Comparison of ENCODE assay signal across 8 cellular contexts in genomic region chr6:70956191-70956450, GRCh38. TPM values are rescaled to one million over a fixed set of nuclear protein-coding genes. Genes with fewer than 3 reads are reported as not detected.
DNase-seq lines count a peak whose midpoint lies in the region; ATAC-seq and TF ChIP-seq lines count a peak whose summit lies in the region.

No MANE protein-coding gene starts in this region.

- no peaks in the 10 kb centered on the region for H3K4me1 ChIP-seq in Caco-2

- no peaks in the 10 kb centered on the region for H3K27me3 ChIP-seq in Caco-2 (replicated peaks; ENCODE audit: control insufficient read depth, insufficient read depth, low read length)

- H3K4me1 Mint-ChIP-seq in Caco-2 (ENCODE audit: low read depth, unreplicated experiment) (no peaks in the 10 kb centered on the region), neural crest cell (peaks cover 4% of the 10 kb centered on the region)
- peaks cover 20% of the 10 kb centered on the region for H3K4me1 Mint-ChIP-seq in dendritic cell treated with granulocyte-macrophage colony-stimulating factor and Interleukin-4, amounts not matched to agents 40 ng/mL and 50 ng/mL, for 4 days (ENCODE audit: low read depth)

- DNase-seq in Caco-2: no peak
- no peak for DNase-seq in neural crest cell (ENCODE audit: low read depth, low spot score)
- no peak for DNase-seq in activated effector memory CD4-positive, alpha-beta T cell treated with anti-CD3 and anti-CD28 coated beads, Interleukin-2, amount 50 U/mL, for 16 hours
- no peak for DNase-seq in stimulated activated CD4-positive, alpha-beta T cell treated with anti-CD3 and anti-CD28 coated beads, Interleukin-4, amount 100 ng/mL, for 24 hours
- DNase-seq in MV-4-11 (lab: John Stamatoyannopoulos, UW): no peak
- DNase-seq in NCI-H1436 treated with DMSO at 0.1 percent for 48 hours (lab: John Stamatoyannopoulos, UW): no peak

- BruUV-seq in Caco-2 (replicated peaks; lab: Mats Ljungman, UMichigan): no TSS peak

- H3K9me3 Mint-ChIP-seq in Caco-2 (ENCODE audit: unreplicated experiment) (no peaks in the 10 kb centered on the region), neural crest cell (no peaks in the 10 kb centered on the region)
- H3K9me3 Mint-ChIP-seq in dendritic cell treated with granulocyte-macrophage colony-stimulating factor and Interleukin-4, amounts not matched to agents 40 ng/mL and 50 ng/mL, for 4 days: no peaks in the 10 kb centered on the region

- CTCF ChIA-PET in Caco-2 (lab: Charles Lee): interaction anchor here (0.7 to 2.0 kb wide), 11 partner anchors 11 to 780 kb away, joined by 3 to 19 read pairs (median 4); no protein-coding TSS in a partner anchor

- POLR2A ChIA-PET in Caco-2 (lab: Charles Lee): no interaction called here

- intact Hi-C loops in Caco-2 (cut with micrococcal nuclease; ENCODE audit: unreplicated experiment): loop anchor here (2.0 to 5.0 kb wide), 2 partner anchors 251 to 734 kb away; no protein-coding TSS in a partner anchor
- intact Hi-C loops in dendritic cell treated with granulocyte-macrophage colony-stimulating factor and Interleukin-4, amounts not matched to agents 40 ng/mL and 50 ng/mL, for 4 days (cut with micrococcal nuclease): loop anchor here (5.0 kb wide), 1 partner anchor 396 kb away; no protein-coding TSS in a partner anchor

- H3K27me3 Mint-ChIP-seq in Caco-2 (ENCODE audit: insufficient read depth, unreplicated experiment) (peaks cover 17% of the 10 kb centered on the region), neural crest cell (ENCODE audit: low read depth) (peaks cover 88% of the 10 kb centered on the region)
- H3K27me3 Mint-ChIP-seq in dendritic cell treated with granulocyte-macrophage colony-stimulating factor and Interleukin-4, amounts not matched to agents 40 ng/mL and 50 ng/mL, for 4 days: peaks cover 64% of the 10 kb centered on the region

- H3K36me3 Mint-ChIP-seq in Caco-2 (ENCODE audit: insufficient read depth, unreplicated experiment) (no peaks in the 10 kb centered on the region), neural crest cell (ENCODE audit: low read depth) (no peaks in the 10 kb centered on the region)
- no peaks in the 10 kb centered on the region for H3K36me3 Mint-ChIP-seq in dendritic cell treated with granulocyte-macrophage colony-stimulating factor and Interleukin-4, amounts not matched to agents 40 ng/mL and 50 ng/mL, for 4 days (ENCODE audit: low read depth)

- H3K9me3 ChIP-seq in Caco-2: no peaks in the 10 kb centered on the region

- TF ChIP-seq CTCF in Caco-2 (IDR thresholded peaks at IDR 0.05; ENCODE audit: insufficient read depth in 1 of 2, low read depth in 1 of 2, low read length in 1 of 2, severe bottlenecking in 1 of 2, unreplicated experiment in 1 of 2) (no peak), neural crest cell (conservative IDR thresholded peaks at IDR 0.05) (peak; percentile 45)

- peak overlapping the region; percentile 68 for H3K4me3 Mint-ChIP-seq in Caco-2 (ENCODE audit: unreplicated experiment)
- peak overlapping the region; percentile 77 for H3K4me3 Mint-ChIP-seq in dendritic cell treated with granulocyte-macrophage colony-stimulating factor and Interleukin-4, amounts not matched to agents 40 ng/mL and 50 ng/mL, for 4 days
- H3K4me3 Mint-ChIP-seq in neural crest cell: peak overlapping the region; percentile 87

- H3K36me3 ChIP-seq in Caco-2 (ENCODE audit: control insufficient read depth, insufficient read depth, low read length): no peaks in the 10 kb centered on the region

- no peak overlapping the region for H3K27ac Mint-ChIP-seq in Caco-2 (ENCODE audit: unreplicated experiment)
- no peak overlapping the region for H3K27ac Mint-ChIP-seq in dendritic cell treated with granulocyte-macrophage colony-stimulating factor and Interleukin-4, amounts not matched to agents 40 ng/mL and 50 ng/mL, for 4 days
- no peak overlapping the region for H3K27ac Mint-ChIP-seq in neural crest cell (ENCODE audit: unreplicated experiment)

- ATAC-seq in HG03432 (IDR thresholded peaks at IDR 0.05; ENCODE audit: unreplicated experiment): peak; percentile 31

- H3K4me3 ChIP-seq in Caco-2 (ENCODE audit: low read depth, low read length): peak overlapping the region; percentile 50

RNA-seq across cellular contexts. Expression of gene B3GAT2, which starts 0.7 kb away (rescaled TPM):
- total RNA-seq in Caco-2 (2022): 0.11 and 0.12 TPM in 2 replicates
- 0.98 and 1.2 TPM in 2 replicates for total RNA-seq in neural crest cell
